Comparison of ENCODE assay signal across 18 cellular contexts in the genomic region with DNA sequence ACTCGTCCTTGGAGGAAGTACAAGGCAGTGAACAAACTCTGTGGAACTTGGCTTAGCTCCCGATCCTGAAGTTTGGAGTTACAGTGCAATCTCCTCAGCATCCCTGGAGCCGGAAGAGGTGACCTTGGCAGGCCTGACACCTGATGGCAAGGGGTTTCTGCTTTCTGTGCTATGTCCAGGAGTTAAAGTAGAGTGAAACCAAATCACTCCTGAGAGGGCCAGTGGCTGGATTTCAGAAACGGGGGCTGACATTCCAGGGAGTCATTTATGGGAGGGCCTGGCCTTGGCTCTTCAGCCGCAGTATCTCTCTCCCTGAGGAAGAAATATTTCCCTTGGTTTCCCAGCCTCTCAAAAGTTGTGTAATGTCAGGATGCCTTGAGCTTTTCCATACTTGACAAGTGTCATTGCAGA.
"Had no signal": no experiment of that assay in that cellular context is flagged by ENCODE, and none has a peak within 500 bp of the region (broad histone marks: within the 10 kb centered on the region; RNA-seq: fewer than 3 reads in every experiment).

No MANE protein-coding gene starts in this region.

- H3K36me3 Mint-ChIP-seq: naive thymus-derived CD8-positive, alpha-beta T cell had no signal

- H3K27ac ChIP-seq: transverse colon, uterus, WERI-Rb-1 had no signal

- H3K27ac Mint-ChIP-seq: activated CD4-positive, alpha-beta memory T cell treated with anti-CD3 and anti-CD28 coated beads for 36 hours; activated CD8-positive, alpha-beta memory T cell treated with anti-CD3 and anti-CD28 coated beads, Interleukin-2, amount 10 ng/mL, durations not matched to agents 7 days and 5 days; activated naive CD8-positive, alpha-beta T cell treated with anti-CD3 and anti-CD28 coated beads, Interleukin-2, amount 10 ng/mL, durations not matched to agents 7 days and 5 days; activated T-helper 2 cell treated with anti-CD3 and anti-CD28 coated beads, Interferon-gamma antibody, Interleukin-2, Interleukin-4, amounts not matched to agents 10 μg/mL and 5 μg/mL and 100 μg/mL, durations not matched to agents 14 hours and 24 hours and 36 hours; stimulated activated naive CD8-positive, alpha-beta T cell treated with anti-CD3 and anti-CD28 coated beads, Interleukin-15, Interleukin-2, amounts not matched to agents 100 ng/mL and 50 ng/mL, for 24 hours had no signal

- ATAC-seq: activated CD8-positive, alpha-beta memory T cell treated with anti-CD3 and anti-CD28 coated beads, Interleukin-2, amount 10 ng/mL, durations not matched to agents 7 days and 5 days; mucosa of descending colon; naive thymus-derived CD8-positive, alpha-beta T cell had no signal

- H3K27me3 ChIP-seq: uterus had no signal

- H3K4me3 ChIP-seq: mucosa of descending colon, transverse colon, uterus had no signal

- DNase-seq: activated CD4-positive, alpha-beta memory T cell treated with anti-CD3 and anti-CD28 coated beads for 36 hours; activated CD8-positive, alpha-beta memory T cell treated with anti-CD3 and anti-CD28 coated beads, Interleukin-2, amount 10 ng/mL, durations not matched to agents 7 days and 5 days; activated naive CD4-positive, alpha-beta T cell treated with Interleukin-2 at 50 U/mL for 16 hours; activated naive CD8-positive, alpha-beta T cell treated with anti-CD3 and anti-CD28 coated beads, Interleukin-2, amount 10 ng/mL, durations not matched to agents 7 days and 5 days; aorta; cerebellar nuclear complex; cortex of kidney; erythroblast; mesenchymal stem cell; mucosa of descending colon; naive thymus-derived CD8-positive, alpha-beta T cell; nucleus accumbens; SW 1271; transverse colon; WERI-Rb-1 had no signal

- H3K4me1 ChIP-seq: uterus had no signal

- H3K36me3 ChIP-seq: transverse colon, uterus, WERI-Rb-1 had no signal

- H3K9me3 ChIP-seq: mucosa of descending colon, transverse colon, uterus had no signal

- H3K9me3 Mint-ChIP-seq: activated CD4-positive, alpha-beta memory T cell treated with anti-CD3 and anti-CD28 coated beads for 36 hours; activated naive CD8-positive, alpha-beta T cell treated with anti-CD3 and anti-CD28 coated beads, Interleukin-2, amount 10 ng/mL, durations not matched to agents 7 days and 5 days; activated T-helper 2 cell treated with anti-CD3 and anti-CD28 coated beads, Interferon-gamma antibody, Interleukin-2, Interleukin-4, amounts not matched to agents 10 μg/mL and 5 μg/mL and 100 μg/mL, durations not matched to agents 14 hours and 24 hours and 36 hours; naive thymus-derived CD8-positive, alpha-beta T cell; stimulated activated naive CD8-positive, alpha-beta T cell treated with anti-CD3 and anti-CD28 coated beads, Interleukin-15, Interleukin-2, amounts not matched to agents 100 ng/mL and 50 ng/mL, for 24 hours had no signal

- H3K4me3 Mint-ChIP-seq: activated CD4-positive, alpha-beta memory T cell treated with anti-CD3 and anti-CD28 coated beads for 36 hours; activated CD8-positive, alpha-beta memory T cell treated with anti-CD3 and anti-CD28 coated beads, Interleukin-2, amount 10 ng/mL, durations not matched to agents 7 days and 5 days; stimulated activated naive CD8-positive, alpha-beta T cell treated with anti-CD3 and anti-CD28 coated beads, Interleukin-15, Interleukin-2, amounts not matched to agents 100 ng/mL and 50 ng/mL, for 24 hours had no signal
